Comparison of ENCODE assay signal across 1 cellular context in genomic region chr19:42313840-42314755, GRCh38.
TF ChIP-seq lines count a peak whose summit lies in the region.

No MANE protein-coding gene starts in this region.

TF ChIP-seq in IMR-90, 13 proteins besides CTCF, POLR2A, EP300 and RAD21:
- TF ChIP-seq CEBPB (IDR thresholded peaks at IDR 0.05; ENCODE audit: low read depth, low read length) (no peak), ELK1 (IDR thresholded peaks at IDR 0.05; ENCODE audit: borderline replicate concordance, low read depth, low read length) (no peak), FOS (IDR thresholded peaks at IDR 0.05; ENCODE audit: low read depth, low read length) (no peak), RFX5 (IDR thresholded peaks at IDR 0.05; ENCODE audit: low read depth, low read length) (no peak), SMC3 (IDR thresholded peaks at IDR 0.05; ENCODE audit: low read depth, low read length) (no peak), MAFK (IDR thresholded peaks at IDR 0.05; ENCODE audit: low read depth, low read length) (no peak), MAZ (IDR thresholded peaks at IDR 0.05; ENCODE audit: borderline replicate concordance, low read depth, low read length) (no peak), USF2 (IDR thresholded peaks at IDR 0.05; ENCODE audit: low read depth, low read length) (no peak), MXI1 (IDR thresholded peaks at IDR 0.05; ENCODE audit: borderline replicate concordance, low read depth, low read length) (no peak), NFE2L2 (IDR thresholded peaks at IDR 0.05; ENCODE audit: low read depth, low read length) (no peak)
TF ChIP-seq in IMR-90: peak in this region for 0.
